ENCODE assay signal across 15 cellular contexts in genomic region chr17:74754832-74755231, GRCh38. TPM values are rescaled to one million over a fixed set of nuclear protein-coding genes. Genes with fewer than 3 reads are reported as not detected.
DNase-seq lines count a peak whose midpoint lies in the region; ATAC-seq and TF ChIP-seq lines count a peak whose summit lies in the region.
"Had no signal": no experiment of that assay in that cellular context is flagged by ENCODE, and none has a peak within 500 bp of the region (broad histone marks: within the 10 kb centered on the region; RNA-seq: fewer than 3 reads in every experiment).

No MANE protein-coding gene starts in this region.

- H3K27me3 ChIP-seq in breast epithelium (no peaks in the 10 kb centered on the region), mammary epithelial cell (ENCODE audit: insufficient read depth, low read length) (no peaks in the 10 kb centered on the region), dorsolateral prefrontal cortex (no peaks in the 10 kb centered on the region)
- H3K27me3 ChIP-seq: left lung, SJSA1 had no signal

- peaks cover 89% of the 10 kb centered on the region for H3K4me1 Mint-ChIP-seq in stimulated activated effector memory CD8-positive, alpha-beta T cell treated with anti-CD3 and anti-CD28 coated beads, Interleukin-12 subunit alpha, Interleukin-12 subunit beta, amount 100 ng/mL, for 72 hours

- peaks cover 62% of the 10 kb centered on the region for H3K79me2 ChIP-seq in mammary epithelial cell (ENCODE audit: insufficient read depth, low read length)

- H3K4me3 ChIP-seq in breast epithelium: no peak overlapping the region
- H3K4me3 ChIP-seq in mammary epithelial cell (replicated peaks in 1 of 3; ENCODE audit: insufficient read depth in 1 of 3, low read depth in 2 of 3, low read length in 3 of 3): no peak overlapping the region
- H3K4me3 ChIP-seq in NB4 (ENCODE audit: low read depth, low read length): no peak overlapping the region
- peak overlapping the region in 2 of 59 donors; percentile 1 to 12 for H3K4me3 ChIP-seq in dorsolateral prefrontal cortex
- H3K4me3 ChIP-seq: left lung, psoas muscle, SJSA1 had no signal

- H3K36me3 ChIP-seq in breast epithelium (no peaks in the 10 kb centered on the region), mammary epithelial cell (ENCODE audit: insufficient read depth, low read length) (no peaks in the 10 kb centered on the region)
- H3K36me3 ChIP-seq: left lung, SJSA1 had no signal

- H3K4me2 ChIP-seq in mammary epithelial cell (ENCODE audit: insufficient read depth, low read depth, low read length): no peak overlapping the region

- H3K4me1 ChIP-seq in breast epithelium: peaks cover 3 to 34% of the 10 kb centered on the region in 2 donors
- H3K4me1 ChIP-seq in mammary epithelial cell (ENCODE audit: insufficient read depth, low read length): peaks cover 37% of the 10 kb centered on the region

- peak; percentile 56 for ATAC-seq in stimulated activated effector memory CD8-positive, alpha-beta T cell treated with anti-CD3 and anti-CD28 coated beads, Interleukin-12 subunit alpha, Interleukin-12 subunit beta, amount 100 ng/mL, for 72 hours
- ATAC-seq in GM18520 (IDR thresholded peaks at IDR 0.05; ENCODE audit: unreplicated experiment) (no peak), HG03342 (IDR thresholded peaks at IDR 0.05; ENCODE audit: unreplicated experiment) (no peak), HG03354 (IDR thresholded peaks at IDR 0.05; ENCODE audit: poor library complexity, severe bottlenecking, unreplicated experiment) (no peak)
- ATAC-seq: left lung had no signal

- H3K9me3 ChIP-seq in breast epithelium: no peaks in the 10 kb centered on the region
- H3K9me3 ChIP-seq in mammary epithelial cell (replicated peaks; ENCODE audit: insufficient read depth, low read length): no peaks in the 10 kb centered on the region
- H3K9me3 ChIP-seq: left lung, psoas muscle, SJSA1 had no signal

- in situ Hi-C loops in mammary epithelial cell (cut with MboI; ENCODE audit: low sequenced_read_pairs in 2 of 2): no loop called here

- H3K27ac ChIP-seq in breast epithelium: peak overlapping the region; percentile 49 to 89
- no peak overlapping the region for H3K27ac ChIP-seq in mammary epithelial cell (ENCODE audit: insufficient read depth, low read depth, low read length)
- peak overlapping the region in 31 of 59 donors; percentile 1 to 90 (median 65) for H3K27ac ChIP-seq in dorsolateral prefrontal cortex
- H3K27ac ChIP-seq: left lung, psoas muscle, SJSA1 had no signal

- intact Hi-C loops in breast epithelium (cut with DNase I; ENCODE audit: low total_unique reads): no loop called here
- intact Hi-C loops in mammary epithelial cell (cut with micrococcal nuclease): no loop called here
- intact Hi-C loops in dorsolateral prefrontal cortex (cut with DNase I): no loop called here

- H3K4me3 Mint-ChIP-seq in stimulated activated effector memory CD8-positive, alpha-beta T cell treated with anti-CD3 and anti-CD28 coated beads, Interleukin-12 subunit alpha, Interleukin-12 subunit beta, amount 100 ng/mL, for 72 hours: peak overlapping the region; percentile 100
- H3K4me3 Mint-ChIP-seq: activated naive CD8-positive, alpha-beta T cell treated with anti-CD3 and anti-CD28 coated beads, Interleukin-2, amount 10 ng/mL, durations not matched to agents 7 days and 5 days had no signal

- BruUV-seq in mammary epithelial cell (replicated peaks; lab: Mats Ljungman, UMichigan): no TSS peak

- peaks cover 64% of the 10 kb centered on the region for H3K36me3 Mint-ChIP-seq in stimulated activated effector memory CD8-positive, alpha-beta T cell treated with anti-CD3 and anti-CD28 coated beads, Interleukin-12 subunit alpha, Interleukin-12 subunit beta, amount 100 ng/mL, for 72 hours

- 87% methylated on average over 3 of the region's 3 CpGs for WGBS in mammary epithelial cell (ENCODE audit: low coverage, missing lambda C conversion rate)

- peak overlapping the region; percentile 98 for H3K27ac Mint-ChIP-seq in stimulated activated effector memory CD8-positive, alpha-beta T cell treated with anti-CD3 and anti-CD28 coated beads, Interleukin-12 subunit alpha, Interleukin-12 subunit beta, amount 100 ng/mL, for 72 hours
- H3K27ac Mint-ChIP-seq: activated naive CD8-positive, alpha-beta T cell treated with anti-CD3 and anti-CD28 coated beads, Interleukin-2, amount 10 ng/mL, durations not matched to agents 7 days and 5 days had no signal

- CTCF ChIA-PET in mammary epithelial cell (lab: Charles Lee; ENCODE audit: low non-redundant PET): no interaction called here

- H4K20me1 ChIP-seq in mammary epithelial cell (ENCODE audit: insufficient read depth, low read length): no peaks in the 10 kb centered on the region

- DNase-seq in breast epithelium (ENCODE audit: low spot score in 2 of 2) (no peak), mammary epithelial cell (no peak), NB4 (ENCODE audit: low read depth) (peak; percentile 18), dorsolateral prefrontal cortex (no peak)
- DNase-seq in stimulated activated effector memory CD8-positive, alpha-beta T cell treated with anti-CD3 and anti-CD28 coated beads, Interleukin-12 subunit alpha, Interleukin-12 subunit beta, amount 100 ng/mL, for 72 hours (ENCODE audit: low spot score in 2 of 2): no peak
- DNase-seq: activated CD8-positive, alpha-beta memory T cell treated with anti-CD3 and anti-CD28 coated beads for 24 hours; activated naive CD8-positive, alpha-beta T cell treated with anti-CD3 and anti-CD28 coated beads, Interleukin-2, amount 10 ng/mL, durations not matched to agents 7 days and 5 days; NCI-H446; psoas muscle had no signal

- no peak for TF ChIP-seq POLR2A in breast epithelium (IDR thresholded peaks at IDR 0.05)
- TF ChIP-seq POLR2A in NB4 (IDR thresholded peaks at IDR 0.05; ENCODE audit: extremely low read depth, insufficient read length): no peak

- H2AFZ ChIP-seq in mammary epithelial cell (ENCODE audit: low read depth, low read length): no peak overlapping the region

- H3K9me3 Mint-ChIP-seq in stimulated activated effector memory CD8-positive, alpha-beta T cell treated with anti-CD3 and anti-CD28 coated beads, Interleukin-12 subunit alpha, Interleukin-12 subunit beta, amount 100 ng/mL, for 72 hours: no peaks in the 10 kb centered on the region
- H3K9me3 Mint-ChIP-seq: activated naive CD8-positive, alpha-beta T cell treated with anti-CD3 and anti-CD28 coated beads, Interleukin-2, amount 10 ng/mL, durations not matched to agents 7 days and 5 days had no signal

- dilution Hi-C loops in mammary epithelial cell (cut with HindIII; ENCODE audit: low sequenced_read_pairs): no loop called here

- TF ChIP-seq CTCF in breast epithelium (IDR thresholded peaks at IDR 0.05) (no peak), mammary epithelial cell (conservative IDR thresholded peaks at IDR 0.05 in 1 of 2, IDR thresholded peaks at IDR 0.05 in 1 of 2; ENCODE audit: extremely low read depth in 1 of 2, insufficient read depth in 1 of 2, low read depth in 1 of 2, low read length in 2 of 2) (no peak), NB4 (IDR thresholded peaks at IDR 0.05; ENCODE audit: low read depth, low read length) (no peak), dorsolateral prefrontal cortex (IDR thresholded peaks at IDR 0.05 in 54 of 56, conservative IDR thresholded peaks at IDR 0.05 in 2 of 56; ENCODE audit: low read depth in 1 of 56, partially characterized antibody in 56 of 56) (no peak)

- no peak overlapping the region for H3K9ac ChIP-seq in mammary epithelial cell (ENCODE audit: insufficient read depth, low read length)

RNA-seq across cellular contexts. Expression of gene NHERF1, which starts 6.4 kb away (rescaled TPM):
- 10 to 100 TPM; 15.8 to 82.8 (median 36.4) TPM for total RNA-seq in breast epithelium
- total RNA-seq in mammary epithelial cell: 10 to 100 TPM in 1 of 2 donors, 1 to 10 TPM in 1; 5.8 to 24.6 TPM
- 36.3 TPM for polyA plus RNA-seq in mammary epithelial cell
- polyA minus RNA-seq in mammary epithelial cell: 59.6 TPM
- 100 to 1,000 TPM in 5 of 120 experiments, 10 to 100 TPM in 115; 37.5 to 169 (median 62.4) TPM for total RNA-seq in dorsolateral prefrontal cortex

RNA-seq across cellular contexts. Expression of gene RAB37, which starts 17.8 kb away (rescaled TPM):
- total RNA-seq in breast epithelium (1 to 10 TPM in 2 of 3 donors, under 1 TPM in 1; 0.98 to 2.1 (median 2.0) TPM), mammary epithelial cell (not detected), dorsolateral prefrontal cortex (10 to 100 TPM in 119 of 120 experiments, 1 to 10 TPM in 1; 7.1 to 41.8 (median 21.9) TPM)
- not detected for polyA plus RNA-seq in mammary epithelial cell
- polyA minus RNA-seq in mammary epithelial cell: not detected
- total RNA-seq: fibroblast of villous mesenchyme had no signal

RNA-seq across cellular contexts. Expression of gene NAT9, which starts 21.3 kb away (rescaled TPM):
- total RNA-seq in breast epithelium: 10 to 100 TPM; 20.6 to 41.3 (median 40.0) TPM
- 10 to 100 TPM; 24.7 to 76.5 TPM for total RNA-seq in mammary epithelial cell
- polyA plus RNA-seq in mammary epithelial cell: 37.3 TPM
- polyA minus RNA-seq in mammary epithelial cell: 4.1 TPM
- total RNA-seq in dorsolateral prefrontal cortex: 10 to 100 TPM; 29.5 to 78.2 (median 45.6) TPM

RNA-seq across cellular contexts. Expression of gene CD300LF, which starts 42.1 kb away (rescaled TPM):
- total RNA-seq in breast epithelium: 1 to 10 TPM in 1 of 3 donors, under 1 TPM in 2; 0.32 to 2.0 (median 0.98) TPM
- not detected for total RNA-seq in mammary epithelial cell
- polyA plus RNA-seq in mammary epithelial cell: not detected
- polyA minus RNA-seq in mammary epithelial cell: not detected
- 1 to 10 TPM in 54 of 120 experiments, under 1 TPM in 46, not detected in 20; 0.31 to 5.8 (median 1.0) TPM for total RNA-seq in dorsolateral prefrontal cortex
- total RNA-seq: fibroblast of villous mesenchyme, SJSA1 had no signal
